8 cellular contexts compared by ENCODE assay signal in the genomic region with DNA sequence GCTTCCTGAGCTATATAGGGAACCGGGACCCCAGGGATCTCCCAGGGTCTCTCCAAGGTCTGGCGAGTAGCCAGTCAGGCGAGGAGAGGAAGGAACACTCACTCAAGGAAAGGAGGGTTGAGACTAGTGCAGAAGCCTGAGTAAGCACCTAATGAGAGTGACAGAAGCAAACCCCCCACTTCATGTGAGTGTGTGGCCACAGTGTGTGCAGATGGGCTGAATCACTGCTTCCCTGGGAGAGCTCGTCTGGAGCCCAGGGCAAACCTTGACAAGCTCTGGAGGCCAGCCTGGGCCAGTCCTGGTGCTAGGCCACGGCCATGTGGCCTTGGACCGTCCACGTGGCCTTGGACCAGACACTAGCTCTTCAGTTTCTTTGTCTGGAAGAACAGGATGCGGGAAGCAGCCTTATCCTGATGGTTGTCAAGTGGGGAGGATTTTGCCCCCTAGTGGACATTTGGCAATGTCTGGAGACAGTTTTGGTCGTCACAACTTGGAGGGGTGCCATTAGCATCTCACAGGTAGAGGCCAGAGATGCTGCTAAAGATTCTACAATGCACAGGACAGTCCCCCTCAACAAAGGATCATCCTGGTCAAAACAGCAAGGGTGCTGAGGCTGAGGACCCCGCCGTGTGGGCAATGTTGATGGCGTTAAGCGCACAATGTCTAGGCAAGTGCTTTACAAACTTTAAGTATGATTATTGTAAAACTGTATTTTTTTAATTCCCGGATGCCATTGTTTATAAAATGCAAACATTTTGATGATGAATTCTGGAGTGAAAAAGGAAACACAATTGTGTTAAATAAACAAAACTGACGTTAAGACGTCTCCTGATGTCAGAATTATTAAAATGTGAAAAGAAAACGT. TPM values are rescaled to one million over a fixed set of nuclear protein-coding genes. Genes with fewer than 3 reads are reported as not detected.
A peak's percentile ranks its signal among the peaks of the same experiment; 100 is the strongest.
DNase-seq lines count a peak whose midpoint lies in the region; ATAC-seq and TF ChIP-seq lines count a peak whose summit lies in the region.

No MANE protein-coding gene starts in this region.

- peak; percentile 65 for TF ChIP-seq CTCF in AG04449 (IDR thresholded peaks at IDR 0.05; ENCODE audit: insufficient read depth, low read length, missing control alignments)
- TF ChIP-seq CTCF in GM12865 (IDR thresholded peaks at IDR 0.05; ENCODE audit: insufficient read depth, low read depth, low read length, missing control alignments) = peak; percentile 79
- peak; percentile 78 for TF ChIP-seq CTCF in WTC11 (IDR thresholded peaks at IDR 0.05)
- peak; percentile 79 for TF ChIP-seq CTCF in fibroblast of mammary gland (conservative IDR thresholded peaks at IDR 0.05; ENCODE audit: control insufficient read depth, insufficient read depth, low read depth, low read length)
- TF ChIP-seq CTCF in neural crest cell (conservative IDR thresholded peaks at IDR 0.05) = peak; percentile 76

- H3K4me3 ChIP-seq in AG04449 (ENCODE audit: low read depth, low read length) (no peak overlapping the region), GM12865 (ENCODE audit: low read depth, low read length) (peak overlapping the region; percentile 81), fibroblast of mammary gland (ENCODE audit: control insufficient read depth, low read depth, low read length) (no peak overlapping the region)

- H3K4me1 Mint-ChIP-seq in WTC11 (peaks cover 11% of the 10 kb centered on the region), neural crest cell (peaks cover 27% of the 10 kb centered on the region)

- H3K27me3 Mint-ChIP-seq in WTC11 (ENCODE audit: low read depth) (peaks cover 16% of the 10 kb centered on the region), neural crest cell (ENCODE audit: low read depth) (no peaks in the 10 kb centered on the region)

- peak; percentile 90 for ATAC-seq in WTC11
- ATAC-seq in GM18517 (IDR thresholded peaks at IDR 0.05; ENCODE audit: unreplicated experiment) = no peak

- no peaks in the 10 kb centered on the region for H3K36me3 Mint-ChIP-seq in WTC11
- H3K36me3 Mint-ChIP-seq in neural crest cell (ENCODE audit: low read depth) = no peaks in the 10 kb centered on the region

- no peaks in the 10 kb centered on the region for H3K9me3 Mint-ChIP-seq in WTC11
- peaks cover 2% of the 10 kb centered on the region for H3K9me3 Mint-ChIP-seq in neural crest cell

- no peak overlapping the region for H3K27ac Mint-ChIP-seq in WTC11
- peak overlapping the region; percentile 81 for H3K27ac Mint-ChIP-seq in neural crest cell (ENCODE audit: unreplicated experiment)

- no peak for DNase-seq in AG04449 (ENCODE audit: low read depth, low spot score)
- peak; percentile 90 for DNase-seq in GM12865 (ENCODE audit: low read depth)
- peak; percentile 8 for DNase-seq in NCI-H187 treated with DMSO at 0.1 percent for 48 hours (lab: John Stamatoyannopoulos, UW)
- peak; percentile 71 for DNase-seq in WTC11 (ENCODE audit: low spot score)
- DNase-seq in fibroblast of mammary gland (ENCODE audit: low read depth) = peak; percentile 88
- peak; percentile 48 for DNase-seq in neural crest cell (ENCODE audit: low read depth, low spot score)
- DNase-seq in NK-92 (lab: John Stamatoyannopoulos, UW; ENCODE audit: unreplicated experiment) = no peak

- CTCF ChIA-PET in AG04449 (lab: Yijun Ruan, JAX) = interaction anchor here (0.7 to 4.1 kb wide), 29 partner anchors 9 to 270 kb away, joined by 3 to 33 read pairs (median 5); no protein-coding TSS in a partner anchor
- CTCF ChIA-PET in WTC11 (lab: Charles Lee) = interaction anchor here (0.6 to 5.5 kb wide), 42 partner anchors 9 to 230 kb away, joined by 3 to 87 read pairs (median 6); partner anchors contain the start of genes ADAMTS7 and CTSH

- H3K4me3 Mint-ChIP-seq in WTC11 (no peak overlapping the region), neural crest cell (no peak overlapping the region)

- POLR2A ChIA-PET in AG04449 (lab: Yijun Ruan, JAX) = interaction anchor here (1.1 kb wide), 1 partner anchor 9 kb away, joined by 3 read pairs; no protein-coding TSS in a partner anchor
- POLR2A ChIA-PET in WTC11 (lab: Charles Lee) = interaction anchor here (1.3 kb wide), 1 partner anchor 58 kb away, joined by 4 read pairs; no protein-coding TSS in a partner anchor

TF ChIP-seq in WTC11, 78 proteins besides CTCF, POLR2A, EP300 and RAD21 (continues in another document):
- TF ChIP-seq ZNF138 (CRISPR knock-in tag; conservative IDR thresholded peaks at IDR 0.05) (no peak), GRHL2 (CRISPR knock-in tag; IDR thresholded peaks at IDR 0.05; ENCODE audit: insufficient replicate concordance, severe bottlenecking) (no peak), HMGA2 (CRISPR knock-in tag; IDR thresholded peaks at IDR 0.05) (no peak), ZSCAN18 (CRISPR knock-in tag; IDR thresholded peaks at IDR 0.05) (no peak), ZNF671 (CRISPR knock-in tag; IDR thresholded peaks at IDR 0.05) (no peak), SP1 (CRISPR knock-in tag; conservative IDR thresholded peaks at IDR 0.05) (no peak), RORB (CRISPR knock-in tag; IDR thresholded peaks at IDR 0.05) (no peak), ZMAT4 (CRISPR knock-in tag; IDR thresholded peaks at IDR 0.05) (no peak), ATF1 (CRISPR knock-in tag; IDR thresholded peaks at IDR 0.05) (no peak), FOXJ3 (CRISPR knock-in tag; IDR thresholded peaks at IDR 0.05; ENCODE audit: borderline replicate concordance) (no peak), ZNF232 (CRISPR knock-in tag; IDR thresholded peaks at IDR 0.05) (no peak), ZNF416 (CRISPR knock-in tag; IDR thresholded peaks at IDR 0.05) (no peak)
- TF ChIP-seq, protein P1, sequence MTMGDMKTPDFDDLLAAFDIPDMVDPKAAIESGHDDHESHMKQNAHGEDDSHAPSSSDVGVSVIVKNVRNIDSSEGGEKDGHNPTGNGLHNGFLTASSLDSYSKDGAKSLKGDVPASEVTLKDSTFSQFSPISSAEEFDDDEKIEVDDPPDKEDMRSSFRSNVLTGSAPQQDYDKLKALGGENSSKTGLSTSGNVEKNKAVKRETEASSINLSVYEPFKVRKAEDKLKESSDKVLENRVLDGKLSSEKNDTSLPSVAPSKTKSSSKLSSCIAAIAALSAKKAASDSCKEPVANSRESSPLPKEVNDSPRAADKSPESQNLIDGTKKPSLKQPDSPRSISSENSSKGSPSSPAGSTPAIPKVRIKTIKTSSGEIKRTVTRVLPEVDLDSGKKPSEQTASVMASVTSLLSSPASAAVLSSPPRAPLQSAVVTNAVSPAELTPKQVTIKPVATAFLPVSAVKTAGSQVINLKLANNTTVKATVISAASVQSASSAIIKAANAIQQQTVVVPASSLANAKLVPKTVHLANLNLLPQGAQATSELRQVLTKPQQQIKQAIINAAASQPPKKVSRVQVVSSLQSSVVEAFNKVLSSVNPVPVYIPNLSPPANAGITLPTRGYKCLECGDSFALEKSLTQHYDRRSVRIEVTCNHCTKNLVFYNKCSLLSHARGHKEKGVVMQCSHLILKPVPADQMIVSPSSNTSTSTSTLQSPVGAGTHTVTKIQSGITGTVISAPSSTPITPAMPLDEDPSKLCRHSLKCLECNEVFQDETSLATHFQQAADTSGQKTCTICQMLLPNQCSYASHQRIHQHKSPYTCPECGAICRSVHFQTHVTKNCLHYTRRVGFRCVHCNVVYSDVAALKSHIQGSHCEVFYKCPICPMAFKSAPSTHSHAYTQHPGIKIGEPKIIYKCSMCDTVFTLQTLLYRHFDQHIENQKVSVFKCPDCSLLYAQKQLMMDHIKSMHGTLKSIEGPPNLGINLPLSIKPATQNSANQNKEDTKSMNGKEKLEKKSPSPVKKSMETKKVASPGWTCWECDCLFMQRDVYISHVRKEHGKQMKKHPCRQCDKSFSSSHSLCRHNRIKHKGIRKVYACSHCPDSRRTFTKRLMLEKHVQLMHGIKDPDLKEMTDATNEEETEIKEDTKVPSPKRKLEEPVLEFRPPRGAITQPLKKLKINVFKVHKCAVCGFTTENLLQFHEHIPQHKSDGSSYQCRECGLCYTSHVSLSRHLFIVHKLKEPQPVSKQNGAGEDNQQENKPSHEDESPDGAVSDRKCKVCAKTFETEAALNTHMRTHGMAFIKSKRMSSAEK (CRISPR knock-in tag; IDR thresholded peaks at IDR 0.05; ENCODE audit: borderline replicate concordance) = 0 out of 2 replicates have a peak, but pooled peaks have one; percentile 63

RNA-seq across cellular contexts. Expression of gene CTSH, which starts 34.8 kb away (rescaled TPM):
- total RNA-seq in WTC11 (2021) = 20.4 to 31.8 TPM (median 31.1 TPM) in 3 replicates
- 6.5 and 7.3 TPM in 2 replicates for total RNA-seq in neural crest cell

Comparison
In these comparisons a context has a peak if more than half of its experiments do, and no peak if none do; other contexts are left out.
1. DNase-seq: peak in GM12865 (single experiment), NCI-H187 treated with DMSO at 0.1 percent for 48 hours (single experiment), WTC11 (single experiment), fibroblast of mammary gland (single experiment) and neural crest cell (single experiment); none in AG04449 (single experiment) and NK-92 (single experiment).
2. Peak in every context shown above with its lines, with median percentiles within 50 percentile points of each other: CTCF ChIP-seq.